Comparison of ENCODE assay signal across 8 cellular contexts in genomic region chr22:43263645-43264514, GRCh38.
DNase-seq lines count a peak whose midpoint lies in the region; ATAC-seq and TF ChIP-seq lines count a peak whose summit lies in the region.

No MANE protein-coding gene starts in this region.

- no peaks in the 10 kb centered on the region for H3K9me3 ChIP-seq in endodermal cell (ENCODE audit: control insufficient read depth, low read length)

- peaks cover 3% of the 10 kb centered on the region for H3K27me3 Mint-ChIP-seq in activated CD8-positive, alpha-beta T cell treated with anti-CD3 and anti-CD28 coated beads, Interleukin-2, amount 10 ng/mL, durations not matched to agents 7 days and 5 days (ENCODE audit: low read depth)
- H3K27me3 Mint-ChIP-seq in endodermal cell (ENCODE audit: insufficient read depth) (no peaks in the 10 kb centered on the region), osteocyte (ENCODE audit: unreplicated experiment) (peaks cover 18% of the 10 kb centered on the region), type B pancreatic cell (peaks cover 18% of the 10 kb centered on the region)

- H3K27me3 ChIP-seq in endodermal cell (ENCODE audit: control insufficient read depth, insufficient read depth, low read length, poor library complexity, severe bottlenecking) = no peaks in the 10 kb centered on the region

- peak overlapping the region; percentile 6 for H3K9ac ChIP-seq in endodermal cell (ENCODE audit: extremely low read depth, low read length, poor library complexity, severe bottlenecking)

- whole genome bisulfite sequencing in endodermal cell (ENCODE audit: insufficient coverage in 1 of 2, insufficient read length in 1 of 2), 2 experiments = 85 to 87% methylated on average over 24 to 27 of the region's 27 CpGs

- TF ChIP-seq CTCF in GM10266 (IDR thresholded peaks at IDR 0.05; ENCODE audit: control insufficient read depth, insufficient read depth, low read depth, missing control alignments) = no peak
- TF ChIP-seq CTCF in endodermal cell (conservative IDR thresholded peaks at IDR 0.05) = no peak
- no peak for TF ChIP-seq CTCF in osteocyte (IDR thresholded peaks at IDR 0.05)
- TF ChIP-seq CTCF in type B pancreatic cell (conservative IDR thresholded peaks at IDR 0.05) = no peak

- H3K36me3 ChIP-seq in endodermal cell (ENCODE audit: control insufficient read depth, insufficient read depth, low read length) = no peaks in the 10 kb centered on the region

- H3K4me3 ChIP-seq in endodermal cell (ENCODE audit: low read length) = no peak overlapping the region

- peak overlapping the region; percentile 93 for H3K27ac Mint-ChIP-seq in activated CD8-positive, alpha-beta T cell treated with anti-CD3 and anti-CD28 coated beads, Interleukin-2, amount 10 ng/mL, durations not matched to agents 7 days and 5 days
- H3K27ac Mint-ChIP-seq in endodermal cell (peak overlapping the region; percentile 1), osteocyte (ENCODE audit: unreplicated experiment) (peak overlapping the region; percentile 70), type B pancreatic cell (peak overlapping the region; percentile 97)

- H3K4me1 ChIP-seq in endodermal cell (ENCODE audit: control insufficient read depth, insufficient read depth, low read length) = peaks cover 11% of the 10 kb centered on the region

- peak overlapping the region; percentile 72 for H3K4me3 Mint-ChIP-seq in activated CD8-positive, alpha-beta T cell treated with anti-CD3 and anti-CD28 coated beads, Interleukin-2, amount 10 ng/mL, durations not matched to agents 7 days and 5 days
- H3K4me3 Mint-ChIP-seq in endodermal cell (no peak overlapping the region), osteocyte (ENCODE audit: unreplicated experiment) (peak overlapping the region; percentile 44), type B pancreatic cell (peak overlapping the region; percentile 84)

- peaks cover 34% of the 10 kb centered on the region for H3K4me1 Mint-ChIP-seq in activated CD8-positive, alpha-beta T cell treated with anti-CD3 and anti-CD28 coated beads, Interleukin-2, amount 10 ng/mL, durations not matched to agents 7 days and 5 days (ENCODE audit: low read depth)
- H3K4me1 Mint-ChIP-seq in endodermal cell (peaks cover 6% of the 10 kb centered on the region), osteocyte (ENCODE audit: unreplicated experiment) (peaks cover 29% of the 10 kb centered on the region), type B pancreatic cell (ENCODE audit: unreplicated experiment) (peaks cover 35% of the 10 kb centered on the region)

- ATAC-seq in HG02588 (IDR thresholded peaks at IDR 0.05; ENCODE audit: unreplicated experiment) = peak; percentile 63
- peak; percentile 89 for ATAC-seq in activated CD8-positive, alpha-beta T cell treated with anti-CD3 and anti-CD28 coated beads, Interleukin-2, amount 10 ng/mL, durations not matched to agents 7 days and 5 days

- DNase-seq in GM10266 (ENCODE audit: extremely low spot score) = peak; percentile 88
- DNase-seq in NCI-H2171 treated with DMSO at 0.1 percent for 48 hours (lab: John Stamatoyannopoulos, UW) = peak; percentile 93
- peak; percentile 93 for DNase-seq in activated CD8-positive, alpha-beta T cell treated with anti-CD3 and anti-CD28 coated beads, Interleukin-2, amount 10 ng/mL, durations not matched to agents 7 days and 5 days
- no peak for DNase-seq in endodermal cell
- DNase-seq in osteocyte (ENCODE audit: extremely low spot score, unreplicated experiment) = peak; percentile 88
- no peak for DNase-seq in type B pancreatic cell (ENCODE audit: extremely low spot score, unreplicated experiment)
- DNase-seq in iPS-NIHi7 (ENCODE audit: extremely low spot score) = no peak

- peak overlapping the region; percentile 57 for H3K27ac ChIP-seq in endodermal cell (ENCODE audit: low read depth, low read length)

- no peaks in the 10 kb centered on the region for H3K9me3 Mint-ChIP-seq in activated CD8-positive, alpha-beta T cell treated with anti-CD3 and anti-CD28 coated beads, Interleukin-2, amount 10 ng/mL, durations not matched to agents 7 days and 5 days (ENCODE audit: insufficient read depth)
- H3K9me3 Mint-ChIP-seq in endodermal cell (no peaks in the 10 kb centered on the region), osteocyte (ENCODE audit: unreplicated experiment) (no peaks in the 10 kb centered on the region), type B pancreatic cell (no peaks in the 10 kb centered on the region)

- POLR2A ChIA-PET in activated CD8-positive, alpha-beta T cell treated with anti-CD3 and anti-CD28 coated beads, Interleukin-2, amount 10 ng/mL, durations not matched to agents 7 days and 5 days (lab: Charles Lee) = interaction anchor here (0.5 to 2.9 kb wide), 5 partner anchors 9 to 1469 kb away, joined by 3 to 11 read pairs (median 3); partner anchors contain the start of gene POLDIP3

- H3K36me3 Mint-ChIP-seq in activated CD8-positive, alpha-beta T cell treated with anti-CD3 and anti-CD28 coated beads, Interleukin-2, amount 10 ng/mL, durations not matched to agents 7 days and 5 days (ENCODE audit: low read depth) = no peaks in the 10 kb centered on the region
- H3K36me3 Mint-ChIP-seq in endodermal cell (ENCODE audit: low read depth) (no peaks in the 10 kb centered on the region), osteocyte (ENCODE audit: unreplicated experiment) (no peaks in the 10 kb centered on the region), type B pancreatic cell (peaks cover 4% of the 10 kb centered on the region)

- CTCF ChIA-PET in activated CD8-positive, alpha-beta T cell treated with anti-CD3 and anti-CD28 coated beads, Interleukin-2, amount 10 ng/mL, durations not matched to agents 7 days and 5 days (lab: Charles Lee) = interaction anchor here (1.0 to 5.1 kb wide), 4 partner anchors 10 to 82 kb away, joined by 3 to 41 read pairs (median 30); no protein-coding TSS in a partner anchor

Comparison
In these comparisons a context has a peak if more than half of its experiments do, and no peak if none do; other contexts are left out.
1. DNase-seq: peak in GM10266 (single experiment), NCI-H2171 treated with DMSO at 0.1 percent for 48 hours (single experiment), activated CD8-positive, alpha-beta T cell treated with anti-CD3 and anti-CD28 coated beads, Interleukin-2, amount 10 ng/mL, durations not matched to agents 7 days and 5 days (single experiment) and osteocyte (single experiment); none in endodermal cell (single experiment), type B pancreatic cell (single experiment) and iPS-NIHi7 (single experiment).
2. H3K27ac Mint-ChIP-seq: peak in every context shown above with its lines; median percentile 97 in type B pancreatic cell; 93 in activated CD8-positive, alpha-beta T cell treated with anti-CD3 and anti-CD28 coated beads, Interleukin-2, amount 10 ng/mL, durations not matched to agents 7 days and 5 days; 70 in osteocyte; 1 in endodermal cell.